In genomic region chr12:27342551-27342950, GRCh38 we compare ENCODE assay signal across 1 cellular context.
TF ChIP-seq lines count a peak whose summit lies in the region.

No MANE protein-coding gene starts in this region.

TF ChIP-seq in endothelial cell of umbilical vein, 7 proteins besides CTCF, POLR2A, EP300 and RAD21 (continued from another document):
- TF ChIP-seq EZH2 (IDR thresholded peaks at IDR 0.05; ENCODE audit: borderline replicate concordance, low read depth, low read length, severe bottlenecking): no peak
